21 cellular contexts compared by ENCODE assay signal in the genomic region with DNA sequence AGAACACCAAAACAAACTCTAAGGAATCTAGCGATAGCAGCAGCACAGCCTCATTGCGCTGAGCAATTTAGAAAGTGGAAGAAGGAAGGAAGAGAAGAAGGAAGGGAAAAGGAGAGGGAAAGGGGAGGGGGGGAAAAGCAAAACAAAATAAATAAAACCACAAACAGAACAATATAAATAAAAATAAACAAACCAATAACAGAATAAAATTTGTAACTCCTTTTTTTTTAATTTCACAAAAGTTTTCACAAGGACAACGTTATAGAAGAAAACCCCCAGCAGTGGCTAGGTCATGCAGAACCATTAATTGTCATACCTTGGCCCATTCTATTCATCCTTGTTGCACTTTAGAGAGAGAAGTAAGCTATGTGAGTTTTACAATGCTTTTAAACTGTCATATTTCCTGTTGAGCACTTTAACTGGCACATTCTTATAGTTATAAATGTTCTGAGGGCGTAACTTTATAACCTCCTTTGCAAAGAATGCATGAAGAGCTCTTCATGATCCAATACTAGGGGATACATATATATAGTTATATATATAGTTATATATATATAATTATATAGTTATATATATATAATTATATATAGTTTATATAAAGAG.
"Had no signal": no experiment of that assay in that cellular context is flagged by ENCODE, and none has a peak within 500 bp of the region (broad histone marks: within the 10 kb centered on the region; RNA-seq: fewer than 3 reads in every experiment).

No MANE protein-coding gene starts in this region.

- H3K4me3 ChIP-seq: dorsolateral prefrontal cortex, heart right ventricle, ovary, testis, tibial nerve, upper lobe of right lung, vagina had no signal

- H3K9me3 ChIP-seq: heart right ventricle, ovary, testis, tibial nerve, upper lobe of right lung, vagina had no signal

- FAIRE-seq: frontal cortex, islet of Langerhans had no signal

- H3K36me3 ChIP-seq: heart right ventricle, ovary, tibial nerve, upper lobe of right lung, vagina had no signal

- H3K27ac ChIP-seq: dorsolateral prefrontal cortex, ovary, testis, tibial nerve, upper lobe of right lung, vagina had no signal

- H3K27me3 ChIP-seq: dorsolateral prefrontal cortex, heart right ventricle, ovary, testis, tibial nerve, upper lobe of right lung, vagina had no signal

- ATAC-seq: left lobe of liver; natural killer cell; stimulated activated memory B cell treated with anti-CD40 and anti-IgM and Interleukin-4, amounts not matched to agents 10 μg/mL and 1 μg/mL and 100 μg/mL, for 72 hours; stimulated activated naive CD8-positive, alpha-beta T cell treated with anti-CD3 and anti-CD28 coated beads, Interleukin-15, amount 100 ng/mL, for 72 hours; upper lobe of right lung had no signal

- H3K4me1 ChIP-seq: testis, upper lobe of right lung had no signal

- DNase-seq: cortex of kidney; dorsolateral prefrontal cortex; effector CD8-positive, alpha-beta T cell; heart right ventricle; hypothalamus; kidney glomerular epithelial cell; mammary epithelial cell; natural killer cell; nucleus accumbens; ovary; right cardiac atrium; stimulated activated CD4-positive, alpha-beta T cell treated with anti-CD3 and anti-CD28 coated beads, Interleukin-4, amount 100 ng/mL, for 1 hour; stimulated activated naive CD8-positive, alpha-beta T cell treated with anti-CD3 and anti-CD28 coated beads, Interleukin-15, amount 100 ng/mL, for 72 hours; testis; upper lobe of right lung had no signal
